1 cellular context compared by ENCODE assay signal in genomic region chr5:11791777-11792176, GRCh38.
TF ChIP-seq lines count a peak whose summit lies in the region.

No MANE protein-coding gene starts in this region.

TF ChIP-seq in WTC11, 78 proteins besides CTCF, POLR2A, EP300 and RAD21 (continued from another document):
- no peak for TF ChIP-seq AR (CRISPR knock-in tag; IDR thresholded peaks at IDR 0.05)
